In genomic region chr15:72615533-72616233, GRCh38 we compare ENCODE assay signal across 13 cellular contexts. TPM values are rescaled to one million over a fixed set of nuclear protein-coding genes. Genes with fewer than 3 reads are reported as not detected.
A peak's percentile ranks its signal among the peaks of the same experiment; 100 is the strongest.
DNase-seq lines count a peak whose midpoint lies in the region; ATAC-seq and TF ChIP-seq lines count a peak whose summit lies in the region.
"Not testable (repeated sequence)": the region's sequence is repeated elsewhere in the genome, so short reads cannot be mapped to it uniquely, and the experiment has no call there.
"Had no signal": no experiment of that assay in that cellular context is flagged by ENCODE, and none has a peak within 500 bp of the region (broad histone marks: within the 10 kb centered on the region; RNA-seq: fewer than 3 reads in every experiment).

No MANE protein-coding gene starts in this region.

- H3K27me3 Mint-ChIP-seq in activated naive CD4-positive, alpha-beta T cell treated with anti-CD3 and anti-CD28 coated beads for 36 hours (ENCODE audit: low read depth): not testable (repeated sequence)

- H3K4me1 ChIP-seq in left lung, transverse colon: not testable (repeated sequence)

- H3K36me3 ChIP-seq in GM06990 (ENCODE audit: control insufficient read depth, insufficient read depth, low read length); left lung; transverse colon: not testable (repeated sequence)

- H3K27me3 ChIP-seq in GM06990 (replicated peaks; ENCODE audit: control insufficient read depth, insufficient read depth, low read length); left lung; transverse colon: not testable (repeated sequence)

- WGBS in transverse colon (ENCODE audit: low coverage in 1 of 2), 2 donors: 56 to 80% methylated on average over 2 to 4 of the region's 7 CpGs

- intact Hi-C loops in activated naive CD4-positive, alpha-beta T cell treated with anti-CD3 and anti-CD28 coated beads for 36 hours (cut with micrococcal nuclease); Right ventricle myocardium inferior (cut with DNase I); left lung (cut with DNase I); transverse colon (cut with DNase I; ENCODE audit: low total_unique reads): not testable (repeated sequence)

- CTCF ChIA-PET in activated naive CD4-positive, alpha-beta T cell treated with anti-CD3 and anti-CD28 coated beads for 36 hours (lab: Charles Lee): not testable (repeated sequence)

- not testable (repeated sequence) for H3K27ac Mint-ChIP-seq in activated naive CD4-positive, alpha-beta T cell treated with anti-CD3 and anti-CD28 coated beads for 36 hours

- ATAC-seq in Right ventricle myocardium inferior (peak; percentile 67), left lung (peak; percentile 83)

- H3K9me3 ChIP-seq in left lung, transverse colon: not testable (repeated sequence)

- not testable (repeated sequence) for H3K27ac ChIP-seq in left lung, transverse colon

- TF ChIP-seq EP300 in transverse colon (IDR thresholded peaks at IDR 0.05; ENCODE audit: low read depth): not testable (repeated sequence)

- H3K9me3 Mint-ChIP-seq in activated naive CD4-positive, alpha-beta T cell treated with anti-CD3 and anti-CD28 coated beads for 36 hours: not testable (repeated sequence)

- H3K4me3 ChIP-seq in GM06990 (replicated peaks; ENCODE audit: low read depth, low read length); left lung; transverse colon: not testable (repeated sequence)

- not testable (repeated sequence) for H3K4me1 Mint-ChIP-seq in activated naive CD4-positive, alpha-beta T cell treated with anti-CD3 and anti-CD28 coated beads for 36 hours (ENCODE audit: low read depth)

- not testable (repeated sequence) for H3K36me3 Mint-ChIP-seq in activated naive CD4-positive, alpha-beta T cell treated with anti-CD3 and anti-CD28 coated beads for 36 hours (ENCODE audit: low read depth)

- in situ Hi-C loops in transverse colon (cut with MboI; ENCODE audit: low pct_ligation_motif_present in 1 of 4, low pct_unique_long_range_greater_than_20kb in 1 of 4, low sequenced_read_pairs in 3 of 4): not testable (repeated sequence)

- not testable (repeated sequence) for TF ChIP-seq POLR2A in transverse colon (IDR thresholded peaks at IDR 0.05)

- TF ChIP-seq CTCF in GM06990 (IDR thresholded peaks at IDR 0.05; ENCODE audit: insufficient read depth, low read length, poor library complexity, severe bottlenecking): peak; percentile 21
- not testable (repeated sequence) for TF ChIP-seq CTCF in left lung (IDR thresholded peaks at IDR 0.05); transverse colon (IDR thresholded peaks at IDR 0.05)

- not testable (repeated sequence) for DNase-seq in GM06990 (ENCODE audit: extremely low read depth, insufficient read length)
- DNase-seq in NCI-H1092 (lab: John Stamatoyannopoulos, UW) (peak; percentile 7), NCI-H345 (lab: John Stamatoyannopoulos, UW) (peak; percentile 49), SW480 (ENCODE audit: low spot score) (peak; percentile 57), Right ventricle myocardium inferior (ENCODE audit: missing footprints) (peak; percentile 71), left lung (peak in 1 of 2 donors; percentile 75), transverse colon (peak; percentile 18)
- peak; percentile 44 for DNase-seq in activated naive CD4-positive, alpha-beta T cell treated with anti-CD3 and anti-CD28 coated beads for 36 hours

- not testable (repeated sequence) for H3K4me3 Mint-ChIP-seq in activated naive CD4-positive, alpha-beta T cell treated with anti-CD3 and anti-CD28 coated beads for 36 hours

RNA-seq across cellular contexts. Expression of gene GOLGA6B, which starts 38.8 kb away (rescaled TPM):
- not detected for total RNA-seq in activated naive CD4-positive, alpha-beta T cell treated with anti-CD3 and anti-CD28 coated beads for 36 hours
- total RNA-seq in Right ventricle myocardium inferior (not detected), left lung (not detected), transverse colon (not detected)
- total RNA-seq: activated B cell treated with CpG ODN at 0.5 μM for 24 hours; activated T-helper 1 cell treated with anti-CD3 and anti-CD28 coated beads, Interleukin-12 subunit alpha, Interleukin-12 subunit beta, Interleukin-2, Interleukin-4 antibody, amounts not matched to agents 30 ng/mL and 10 ng/mL and 1 ng/mL, durations not matched to agents 14 hours and 24 hours and 36 hours; CD4-positive, CD25-positive, alpha-beta regulatory T cell; lower lobe of right lung; upper lobe of left lung had no signal
